10 cellular contexts compared by ENCODE assay signal in the genomic region with DNA sequence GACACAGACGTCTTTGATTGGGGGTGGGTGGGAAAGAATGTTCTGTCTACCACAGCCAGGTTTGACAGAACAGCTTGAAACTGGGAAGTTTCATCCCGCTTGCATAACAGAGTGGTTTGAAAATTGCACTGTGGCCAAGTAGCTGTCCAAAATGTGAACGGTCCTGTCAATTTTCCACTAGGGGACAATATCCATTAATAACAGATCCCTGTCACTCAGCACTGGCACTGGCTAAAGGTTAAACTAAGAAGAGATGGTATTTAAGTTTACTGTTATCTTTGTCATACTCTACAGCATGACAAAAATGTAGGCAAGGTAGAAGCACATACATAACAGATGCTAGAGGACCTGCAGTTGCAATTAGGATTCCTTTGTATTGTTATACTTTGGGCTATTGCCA. TPM values are rescaled to one million over a fixed set of nuclear protein-coding genes. Genes with fewer than 3 reads are reported as not detected.
A peak's percentile ranks its signal among the peaks of the same experiment; 100 is the strongest.
DNase-seq lines count a peak whose midpoint lies in the region; ATAC-seq and TF ChIP-seq lines count a peak whose summit lies in the region.
"Had no signal": no experiment of that assay in that cellular context is flagged by ENCODE, and none has a peak within 500 bp of the region (broad histone marks: within the 10 kb centered on the region; RNA-seq: fewer than 3 reads in every experiment).

No MANE protein-coding gene starts in this region.

- H3K14ac ChIP-seq in IMR-90 (replicated peaks; ENCODE audit: low read depth, low read length) = no peak overlapping the region

- no CpG with 5 or more reads among the region's 3 CpGs for WGBS in IMR-90 (ENCODE audit: extremely low coverage in 2 of 2, insufficient read length in 1 of 2), 2 experiments
- 15% methylated on average over 3 of the region's 3 CpGs for WGBS in esophagus muscularis mucosa

- no peak overlapping the region for H3K23ac ChIP-seq in IMR-90 (ENCODE audit: low read depth, low read length)

- POLR2A ChIA-PET in IMR-90 (lab: Charles Lee; ENCODE audit: unreplicated experiment) = no interaction called here

- TF ChIP-seq RAD21 in IMR-90 (IDR thresholded peaks at IDR 0.05; ENCODE audit: low read length) = peak; percentile 5; the same call in 1 of the 2 replicates

- H4K8ac ChIP-seq in IMR-90 (ENCODE audit: low read depth in 2 of 2, low read length in 2 of 2) = no peak overlapping the region

- no peaks in the 10 kb centered on the region for H3K79me1 ChIP-seq in IMR-90 (ENCODE audit: low read depth in 1 of 2, low read length in 2 of 2)

- peak; percentile 49 for DNase-seq in ACHN
- DNase-seq in IMR-90 = peak; percentile 6
- DNase-seq in pons (ENCODE audit: low spot score) = peak; percentile 32
- no peak for DNase-seq in dedifferentiated amniotic fluid mesenchymal stem cell (ENCODE audit: extremely low spot score)
- no peak for DNase-seq in esophagus muscularis mucosa (ENCODE audit: extremely low spot score)

- no peak overlapping the region for H3K4me2 ChIP-seq in IMR-90 (ENCODE audit: low read depth, low read length)

- H3K4me1 Mint-ChIP-seq in activated T-helper 17 cell treated with anti-CD3 and anti-CD28 coated beads, Interleukin-2, amount 50 U/mL, for 72 hours = no peaks in the 10 kb centered on the region

- peaks cover 4% of the 10 kb centered on the region for H3K27me3 Mint-ChIP-seq in activated T-helper 17 cell treated with anti-CD3 and anti-CD28 coated beads, Interleukin-2, amount 50 U/mL, for 72 hours

- no peak overlapping the region for H4K91ac ChIP-seq in IMR-90 (ENCODE audit: insufficient read depth, low read depth, low read length)

- no peak overlapping the region for H2AK5ac ChIP-seq in IMR-90 (ENCODE audit: low read depth, low read length)

- TF ChIP-seq POLR2A in IMR-90 (IDR thresholded peaks at IDR 0.05; ENCODE audit: low read depth, low read length) = no peak
- TF ChIP-seq POLR2A in esophagus muscularis mucosa (IDR thresholded peaks at IDR 0.05; ENCODE audit: low read depth) = no peak

- H2AFZ ChIP-seq in IMR-90 (replicated peaks; ENCODE audit: low read length, poor library complexity) = no peak overlapping the region

- no peaks in the 10 kb centered on the region for H3K4me1 ChIP-seq in IMR-90 (ENCODE audit: control insufficient read depth, insufficient read depth, low read length)
- no peaks in the 10 kb centered on the region for H3K4me1 ChIP-seq in esophagus muscularis mucosa

- no peak overlapping the region for H2BK15ac ChIP-seq in IMR-90 (ENCODE audit: low read depth, low read length)

- CTCF ChIA-PET in IMR-90 (lab: Yijun Ruan, JAX) = interaction anchor here (0.9 to 1.3 kb wide), 2 partner anchors 106 to 110 kb away, joined by 4 read pairs; no protein-coding TSS in a partner anchor

- BruUV-seq in IMR-90 (replicated peaks; lab: Mats Ljungman, UMichigan) = no TSS peak

- dilution Hi-C loops in IMR-90 (cut with HindIII; ENCODE audit: low sequenced_read_pairs, unreplicated experiment) = no loop called here

- in situ Hi-C loops in ACHN (cut with HindIII; ENCODE audit: low pct_ligation_motif_present, low pct_unique_long_range_greater_than_20kb, low sequenced_read_pairs) = no loop called here
- in situ Hi-C loops in IMR-90 (cut with MboI; ENCODE audit: low sequenced_read_pairs) = no loop called here

- H2BK5ac ChIP-seq in IMR-90 (ENCODE audit: low read depth, low read length, poor library complexity, severe bottlenecking) = no peak overlapping the region

- H3K27ac ChIP-seq in IMR-90 (ENCODE audit: insufficient read depth, low read length) = no peak overlapping the region
- H3K27ac ChIP-seq in esophagus muscularis mucosa (replicated peaks in 1 of 4) = no peak overlapping the region

- H4K5ac ChIP-seq in IMR-90 (ENCODE audit: low read depth, low read length) = no peak overlapping the region

- H3K4ac ChIP-seq in IMR-90 (ENCODE audit: low read depth, low read length) = no peak overlapping the region

- intact Hi-C loops in IMR-90 (cut with micrococcal nuclease) = no loop called here
- intact Hi-C loops in esophagus muscularis mucosa (cut with DNase I) = no loop called here

- no peaks in the 10 kb centered on the region for H4K20me1 ChIP-seq in IMR-90 (ENCODE audit: insufficient read depth, low read length)

- no peak overlapping the region for H3K4me3 ChIP-seq in IMR-90 (ENCODE audit: insufficient read depth, low read depth, low read length)
- H3K4me3 ChIP-seq in esophagus muscularis mucosa = no peak overlapping the region
- H3K4me3 ChIP-seq: GM12878 had no signal

- no peak overlapping the region for H2AK9ac ChIP-seq in IMR-90 (replicated peaks; ENCODE audit: low read depth, low read length, poor library complexity)

- no peak overlapping the region for H3K9ac ChIP-seq in IMR-90 (ENCODE audit: low read depth, low read length)

- H3K36me3 ChIP-seq in IMR-90 (ENCODE audit: control insufficient read depth, insufficient read depth, low read length) = no peaks in the 10 kb centered on the region
- no peaks in the 10 kb centered on the region for H3K36me3 ChIP-seq in esophagus muscularis mucosa

- no peaks in the 10 kb centered on the region; the same call in 1 of the 2 replicates for H3K27me3 ChIP-seq in IMR-90 (ENCODE audit: control insufficient read depth, insufficient read depth, low read length)
- H3K27me3 ChIP-seq in esophagus muscularis mucosa = no peaks in the 10 kb centered on the region

- ATAC-seq in GM19043 (IDR thresholded peaks at IDR 0.05; ENCODE audit: low read depth, unreplicated experiment) = peak; percentile 68
- ATAC-seq in IMR-90 (ENCODE audit: low read depth) = no peak
- peak; percentile 53 for ATAC-seq in activated T-helper 17 cell treated with anti-CD3 and anti-CD28 coated beads, Interleukin-2, amount 50 U/mL, for 72 hours (replicated peaks)
- no peak for ATAC-seq in GM19328 (IDR thresholded peaks at IDR 0.05; ENCODE audit: unreplicated experiment)
- ATAC-seq: GM12878 had no signal

- H3K27ac Mint-ChIP-seq in activated T-helper 17 cell treated with anti-CD3 and anti-CD28 coated beads, Interleukin-2, amount 50 U/mL, for 72 hours = no peak overlapping the region

- no peak for TF ChIP-seq EP300 in esophagus muscularis mucosa (IDR thresholded peaks at IDR 0.05)

- no peaks in the 10 kb centered on the region for H3K36me3 Mint-ChIP-seq in activated T-helper 17 cell treated with anti-CD3 and anti-CD28 coated beads, Interleukin-2, amount 50 U/mL, for 72 hours (ENCODE audit: low read depth)

- no peak overlapping the region for H2BK20ac ChIP-seq in IMR-90 (ENCODE audit: low read depth, low read length)

- TF ChIP-seq CTCF in IMR-90 (conservative IDR thresholded peaks at IDR 0.05; ENCODE audit: low read depth, low read length) = no peak
- no peak for TF ChIP-seq CTCF in esophagus muscularis mucosa (IDR thresholded peaks at IDR 0.05)

- no peaks in the 10 kb centered on the region for H3K9me1 ChIP-seq in IMR-90 (ENCODE audit: insufficient read depth, low read length)

- H3K9me3 ChIP-seq in IMR-90 (ENCODE audit: control insufficient read depth, insufficient read depth, low read length) (no peaks in the 10 kb centered on the region), esophagus muscularis mucosa (no peaks in the 10 kb centered on the region)

- H3K9me3 Mint-ChIP-seq in activated T-helper 17 cell treated with anti-CD3 and anti-CD28 coated beads, Interleukin-2, amount 50 U/mL, for 72 hours = no peaks in the 10 kb centered on the region

- no peak overlapping the region for H3K56ac ChIP-seq in IMR-90 (ENCODE audit: extremely low read depth, insufficient read depth, low read length)

- no peak overlapping the region for H3K4me3 Mint-ChIP-seq in activated T-helper 17 cell treated with anti-CD3 and anti-CD28 coated beads, Interleukin-2, amount 50 U/mL, for 72 hours

- no peak overlapping the region for H3K18ac ChIP-seq in IMR-90 (ENCODE audit: low read depth, low read length)

- no peak overlapping the region for H2BK120ac ChIP-seq in IMR-90 (ENCODE audit: low read depth, low read length)

TF ChIP-seq in IMR-90, 13 proteins besides CTCF, POLR2A, EP300 and RAD21:
- TF ChIP-seq MAFK (IDR thresholded peaks at IDR 0.05; ENCODE audit: low read depth, low read length) = no peak
- peak; percentile 13; the same call in 1 of the 2 replicates for TF ChIP-seq SMC3 (IDR thresholded peaks at IDR 0.05; ENCODE audit: low read depth, low read length)

RNA-seq across cellular contexts. Expression of gene ACMSD, which starts 55.6 kb away (rescaled TPM):
- total RNA-seq in IMR-90 (2012; rRNA removed) (not detected in 2 replicates), esophagus muscularis mucosa (not detected)
- polyA plus RNA-seq in IMR-90 (2012; rRNA removed) = not detected in 2 replicates
- not detected in 2 replicates for polyA plus RNA-seq in IMR-90 (2012; cell fraction: cytosol; rRNA removed)
- polyA plus RNA-seq in IMR-90 (2012; cell fraction: nucleus; rRNA removed; ENCODE audit: low replicate concordance) = not detected in 2 replicates
- total RNA-seq in activated T-helper 17 cell treated with anti-CD3 and anti-CD28 coated beads, Interleukin-2, amount 50 U/mL, for 72 hours = not detected
- total RNA-seq: GM12878, pulmonary artery endothelial cell had no signal

Comparison
In these comparisons a context has a peak if more than half of its experiments do, and no peak if none do; other contexts are left out.
1. DNase-seq: peak in ACHN (single experiment), IMR-90 (single experiment) and pons (single experiment); none in dedifferentiated amniotic fluid mesenchymal stem cell (single experiment) and esophagus muscularis mucosa (single experiment).
2. ATAC-seq: peak in GM19043 (single experiment) and activated T-helper 17 cell treated with anti-CD3 and anti-CD28 coated beads, Interleukin-2, amount 50 U/mL, for 72 hours (single experiment); none in IMR-90 (single experiment) and GM19328 (single experiment).